Comparison of ENCODE assay signal across 1 cellular context in genomic region chr19:28864577-28865042, GRCh38.
TF ChIP-seq lines count a peak whose summit lies in the region.

No MANE protein-coding gene starts in this region.

TF ChIP-seq in HepG2, 621 proteins besides CTCF, POLR2A, EP300 and RAD21 (continued from another document):
- TF ChIP-seq MLXIP (CRISPR knock-in tag; IDR thresholded peaks at IDR 0.05; ENCODE audit: borderline replicate concordance) (no peak), ZNF33B (CRISPR knock-in tag; IDR thresholded peaks at IDR 0.05) (no peak), ZFY (CRISPR knock-in tag; IDR thresholded peaks at IDR 0.05) (no peak), KDM6A (CRISPR knock-in tag; IDR thresholded peaks at IDR 0.05; ENCODE audit: low read depth) (no peak), ZNF343 (CRISPR knock-in tag; IDR thresholded peaks at IDR 0.05) (no peak), BRF2 (CRISPR knock-in tag; IDR thresholded peaks at IDR 0.05) (no peak), JUNB (CRISPR knock-in tag; IDR thresholded peaks at IDR 0.05; ENCODE audit: borderline replicate concordance) (no peak), ZSCAN30 (CRISPR knock-in tag; IDR thresholded peaks at IDR 0.05) (no peak), ZNF142 (CRISPR knock-in tag; IDR thresholded peaks at IDR 0.05) (no peak), NR2F6 (IDR thresholded peaks at IDR 0.05) (no peak), NR2F6 (CRISPR knock-in tag; IDR thresholded peaks at IDR 0.05) (no peak), ARNT2 (CRISPR knock-in tag; IDR thresholded peaks at IDR 0.05; ENCODE audit: low read depth) (no peak), ZNF292 (CRISPR knock-in tag; IDR thresholded peaks at IDR 0.05; ENCODE audit: borderline replicate concordance, low read depth) (no peak), SALL2 (CRISPR knock-in tag; IDR thresholded peaks at IDR 0.05) (no peak), ZBED4 (CRISPR knock-in tag; IDR thresholded peaks at IDR 0.05; ENCODE audit: borderline replicate concordance) (no peak), ZUFSP (CRISPR knock-in tag; IDR thresholded peaks at IDR 0.05; ENCODE audit: borderline replicate concordance) (no peak), ZNF383 (CRISPR knock-in tag; IDR thresholded peaks at IDR 0.05; ENCODE audit: borderline replicate concordance) (no peak), ZKSCAN8 (CRISPR knock-in tag; IDR thresholded peaks at IDR 0.05; ENCODE audit: borderline replicate concordance) (no peak)
